25 cellular contexts compared by ENCODE assay signal in genomic region chr19:16623066-16623465, GRCh38. TPM values are rescaled to one million over a fixed set of nuclear protein-coding genes. Genes with fewer than 3 reads are reported as not detected.
A peak's percentile ranks its signal among the peaks of the same experiment; 100 is the strongest.
DNase-seq lines count a peak whose midpoint lies in the region; ATAC-seq and TF ChIP-seq lines count a peak whose summit lies in the region.
"Had no signal": no experiment of that assay in that cellular context is flagged by ENCODE, and none has a peak within 500 bp of the region (broad histone marks: within the 10 kb centered on the region; RNA-seq: fewer than 3 reads in every experiment).

No MANE protein-coding gene starts in this region.

- H3K27me3 Mint-ChIP-seq in IgD-negative memory B cell (no peaks in the 10 kb centered on the region), memory B cell (no peaks in the 10 kb centered on the region)
- H3K27me3 Mint-ChIP-seq: CD8-positive, alpha-beta memory T cell had no signal

- peak overlapping the region; percentile 14; the same call in 1 of the 2 replicates for H3K4me2 ChIP-seq in OCI-LY7 (ENCODE audit: low read length)
- H3K4me2 ChIP-seq: A549 had no signal

- H3K36me3 ChIP-seq in OCI-LY7 (ENCODE audit: insufficient read depth, low read length) (peaks cover 57% of the 10 kb centered on the region; the same call in 1 of the 2 replicates), upper lobe of left lung (peaks cover 0 to 10% (median 1%) of the 10 kb centered on the region in 4 donors), gastrocnemius medialis (no peaks in the 10 kb centered on the region)

- in situ Hi-C loops in gastrocnemius medialis (cut with MboI; ENCODE audit: low sequenced_read_pairs in 4 of 4) = no loop called here

- H3K27ac ChIP-seq in OCI-LY7 (ENCODE audit: low read depth, low read length, poor library complexity, severe bottlenecking) (peak overlapping the region; percentile 2), upper lobe of left lung (peak overlapping the region in 3 of 4 donors; percentile 73 to 96 (median 94)), gastrocnemius medialis (peak overlapping the region in 2 of 4 donors; percentile 48 to 87)
- H3K27ac ChIP-seq: A549 had no signal

- H3K4me1 ChIP-seq in OCI-LY7 (ENCODE audit: insufficient read depth, low read length, poor library complexity, severe bottlenecking) (peaks cover 67% of the 10 kb centered on the region), upper lobe of left lung (peaks cover 54 to 86% (median 59%) of the 10 kb centered on the region in 4 donors), gastrocnemius medialis (peaks cover 58 to 90% of the 10 kb centered on the region in 2 donors)

- peaks cover 99% of the 10 kb centered on the region for H3K79me2 ChIP-seq in OCI-LY7 (ENCODE audit: insufficient read depth, low read depth, low read length)

- H3K9me3 ChIP-seq in OCI-LY7 (ENCODE audit: low read length) (no peaks in the 10 kb centered on the region), upper lobe of left lung (no peaks in the 10 kb centered on the region), gastrocnemius medialis (no peaks in the 10 kb centered on the region)
- H3K9me3 ChIP-seq: A549, MG63 had no signal

- H3K4me3 ChIP-seq in OCI-LY7 (ENCODE audit: low read depth, low read length, poor library complexity, severe bottlenecking) (no peak overlapping the region), upper lobe of left lung (no peak overlapping the region), gastrocnemius medialis (no peak overlapping the region)
- H3K4me3 ChIP-seq: A549, K562, MG63 had no signal

- no peaks in the 10 kb centered on the region for H3K9me2 ChIP-seq in OCI-LY7 (ENCODE audit: insufficient read depth, low read length)

- TF ChIP-seq CTCF in OCI-LY7 (conservative IDR thresholded peaks at IDR 0.05; ENCODE audit: low read length) = no peak
- no peak for TF ChIP-seq CTCF in upper lobe of left lung (IDR thresholded peaks at IDR 0.05)
- TF ChIP-seq CTCF in gastrocnemius medialis (IDR thresholded peaks at IDR 0.05 in 4 of 5, conservative IDR thresholded peaks at IDR 0.05 in 1 of 5) = no peak

- ATAC-seq in memory B cell (ENCODE audit: low read depth) (no peak), upper lobe of left lung (ENCODE audit: low FRiP score in 2 of 2) (no peak), gastrocnemius medialis (no peak)
- ATAC-seq: A549, HepG2, K562, Panc1 had no signal

- POLR2A ChIA-PET in OCI-LY7 (lab: Charles Lee) = interaction anchor here (1.3 kb wide), 1 partner anchor 10 kb away, joined by 3 read pairs; no protein-coding TSS in a partner anchor

- DNase-seq in OCI-LY7 (ENCODE audit: low spot score) (no peak), memory B cell (ENCODE audit: low spot score in 2 of 2) (no peak), upper lobe of left lung (no peak), retina (no peak), gastrocnemius medialis (no peak), cerebellar cortex (ENCODE audit: low spot score) (no peak)
- DNase-seq: C1 segment of cervical spinal cord; CD8-positive, alpha-beta memory T cell; DMS 273 treated with DMSO at 0.1 percent for 48 hours; DMS79; EL; GDM1; H9; MG63; NCI-H2029; NCI-H446 treated with DMSO at 0.1 percent for 48 hours; NCI-H526; NCI-H82; NK-92 treated with Interleukin-12 subunit alpha and Interleukin-12 subunit beta, amount 100 ng/mL, for 24 hours; SHP77 treated with DMSO at 0.1 percent for 48 hours had no signal

- peak overlapping the region in 2 of 3 donors; percentile 44 to 64 for H3K27ac Mint-ChIP-seq in IgD-negative memory B cell
- H3K27ac Mint-ChIP-seq in memory B cell = peak overlapping the region; percentile 83
- H3K27ac Mint-ChIP-seq: H9 had no signal

- H3K4me1 Mint-ChIP-seq in IgD-negative memory B cell = peaks cover 45 to 59% (median 52%) of the 10 kb centered on the region in 3 donors
- H3K4me1 Mint-ChIP-seq in memory B cell = peaks cover 57% of the 10 kb centered on the region

- no peak for TF ChIP-seq POLR2A in upper lobe of left lung (IDR thresholded peaks at IDR 0.05)
- TF ChIP-seq POLR2A in gastrocnemius medialis (IDR thresholded peaks at IDR 0.05) = no peak

- intact Hi-C loops in OCI-LY7 (cut with micrococcal nuclease; ENCODE audit: unreplicated experiment) (no loop called here), gastrocnemius medialis (cut with DNase I; ENCODE audit: low total_unique reads) (no loop called here)

- 89 to 95% methylated on average over 2 of the region's 2 CpGs for WGBS in upper lobe of left lung, 2 donors

- no peaks in the 10 kb centered on the region for H3K9me3 Mint-ChIP-seq in IgD-negative memory B cell
- no peaks in the 10 kb centered on the region for H3K9me3 Mint-ChIP-seq in memory B cell
- H3K9me3 Mint-ChIP-seq: CD8-positive, alpha-beta memory T cell; H9 had no signal

- no peak overlapping the region for H2AFZ ChIP-seq in OCI-LY7 (ENCODE audit: low read length)

- CTCF ChIA-PET in OCI-LY7 (lab: Charles Lee; ENCODE audit: unreplicated experiment) = no interaction called here

- no peaks in the 10 kb centered on the region for H3K36me3 Mint-ChIP-seq in IgD-negative memory B cell
- H3K36me3 Mint-ChIP-seq in memory B cell = peaks cover 6% of the 10 kb centered on the region

- H3K27me3 ChIP-seq in upper lobe of left lung (no peaks in the 10 kb centered on the region), gastrocnemius medialis (no peaks in the 10 kb centered on the region)
- H3K27me3 ChIP-seq: MG63 had no signal

- peaks cover 74% of the 10 kb centered on the region for H4K20me1 ChIP-seq in OCI-LY7 (ENCODE audit: insufficient read depth, low read length)

- BruUV-seq in OCI-LY7 (replicated peaks; lab: Mats Ljungman, UMichigan) = no TSS peak

- peak overlapping the region in 2 of 4 donors; percentile 22 to 30 for H3K4me3 Mint-ChIP-seq in IgD-negative memory B cell
- no peak overlapping the region for H3K4me3 Mint-ChIP-seq in memory B cell
- H3K4me3 Mint-ChIP-seq: H9 had no signal

- TF ChIP-seq EP300 in upper lobe of left lung (IDR thresholded peaks at IDR 0.05) = no peak

RNA-seq across cellular contexts. Expression of gene MED26, which starts 4.9 kb away (rescaled TPM):
- 5.3 TPM for polyA plus RNA-seq in IgD-negative memory B cell
- total RNA-seq in OCI-LY7 (2014; rRNA removed; shearing (Covaris generic)) = 17.2 and 19.4 TPM in 2 replicates
- total RNA-seq in OCI-LY7 (2022) (26.8 and 27.1 TPM in 2 replicates), upper lobe of left lung (10 to 100 TPM; 12.6 to 26.5 (median 13.8) TPM), gastrocnemius medialis (10 to 100 TPM in 2 of 4 donors, 1 to 10 TPM in 2; 5.7 to 15.7 (median 9.4) TPM)

RNA-seq across cellular contexts. Expression of gene SMIM7, which starts 36.9 kb away (rescaled TPM):
- 87.3 TPM for polyA plus RNA-seq in IgD-negative memory B cell
- total RNA-seq in OCI-LY7 (2014; rRNA removed; shearing (Covaris generic)) = 75.5 and 87.0 TPM in 2 replicates
- total RNA-seq in OCI-LY7 (2022) (96.3 and 104 TPM in 2 replicates), upper lobe of left lung (100 to 1,000 TPM in 1 of 6 donors, 10 to 100 TPM in 5; 71.8 to 129 (median 80.4) TPM), gastrocnemius medialis (10 to 100 TPM; 36.4 to 60.5 (median 49.8) TPM)

RNA-seq across cellular contexts. Expression of gene TMEM38A, which starts 37.9 kb away (rescaled TPM):
- 11.0 TPM for polyA plus RNA-seq in IgD-negative memory B cell
- 10.3 and 20.4 TPM in 2 replicates for total RNA-seq in OCI-LY7 (2014; rRNA removed; shearing (Covaris generic))
- total RNA-seq in OCI-LY7 (2022) = 18.1 and 23.6 TPM in 2 replicates
- total RNA-seq in upper lobe of left lung = 1 to 10 TPM; 5.1 to 8.4 (median 5.9) TPM
- total RNA-seq in gastrocnemius medialis = 100 to 1,000 TPM; 101 to 256 (median 182) TPM
- polyA plus RNA-seq: CD8-positive, alpha-beta memory T cell had no signal

RNA-seq across cellular contexts. Expression of gene SLC35E1, which starts 50.9 kb away (rescaled TPM):
- 18.9 TPM for polyA plus RNA-seq in IgD-negative memory B cell
- total RNA-seq in OCI-LY7 (2014; rRNA removed; shearing (Covaris generic)) = 17.3 and 21.1 TPM in 2 replicates
- total RNA-seq in OCI-LY7 (2022) = 37.2 and 41.2 TPM in 2 replicates
- total RNA-seq in upper lobe of left lung = 10 to 100 TPM; 48.5 to 60.8 (median 53.2) TPM
- 10 to 100 TPM; 24.1 to 60.3 (median 40.1) TPM for total RNA-seq in gastrocnemius medialis

Comparison
In these comparisons a context has a peak if more than half of its experiments do, and no peak if none do; other contexts are left out.
1. RNA of gene TMEM38A, which starts 37.9 kb away (total RNA-seq): 101 to 256 TPM in gastrocnemius medialis; 10.3 to 23.6 TPM in OCI-LY7 and 5.1 to 8.4 TPM in upper lobe of left lung; every median in the first group is over 4 times any median in the second.